Comparison of ENCODE assay signal across 16 cellular contexts in genomic region chr5:168683927-168684295, GRCh38.
DNase-seq lines count a peak whose midpoint lies in the region; TF ChIP-seq lines count a peak whose summit lies in the region.
"Had no signal": no experiment of that assay in that cellular context is flagged by ENCODE, and none has a peak within 500 bp of the region (broad histone marks: within the 10 kb centered on the region; RNA-seq: fewer than 3 reads in every experiment).

No MANE protein-coding gene starts in this region.

- no peak for TF ChIP-seq CTCF in GM13977 (IDR thresholded peaks at IDR 0.05; ENCODE audit: extremely low read depth, insufficient read depth, missing control alignments)

- intact Hi-C loops in CD4-positive, alpha-beta memory T cell (cut with micrococcal nuclease), result no loop called here
- intact Hi-C loops in activated T-helper 2 cell treated with anti-CD3 and anti-CD28 coated beads, Interferon-gamma antibody, Interleukin-2, Interleukin-4, amounts not matched to agents 10 μg/mL and 5 μg/mL and 100 μg/mL, durations not matched to agents 14 hours and 24 hours and 36 hours (cut with micrococcal nuclease), result loop anchor here (5.0 to 10.0 kb wide), 2 partner anchors 121 to 168 kb away; no protein-coding TSS in a partner anchor
- intact Hi-C loops in posterior vena cava (cut with DNase I), result loop anchor here in 1 of 2 donors (5.0 kb wide), 1 partner anchor 463 kb away; no protein-coding TSS in a partner anchor

- no peak overlapping the region for H3K27ac ChIP-seq in CD4-positive, alpha-beta memory T cell (ENCODE audit: low read depth, low read length)
- H3K27ac ChIP-seq: PC-9 had no signal

- H3K4me1 Mint-ChIP-seq in activated T-cell treated with anti-CD3 and anti-CD28 coated beads, Interleukin-2, amount 50 U/mL, for 24 hours (ENCODE audit: low read depth), result peaks cover 20% of the 10 kb centered on the region
- H3K4me1 Mint-ChIP-seq in CD4-positive, alpha-beta memory T cell, result peaks cover 3 to 10% (median 6%) of the 10 kb centered on the region in 4 donors
- H3K4me1 Mint-ChIP-seq in activated T-helper 2 cell treated with anti-CD3 and anti-CD28 coated beads, Interferon-gamma antibody, Interleukin-2, Interleukin-4, amounts not matched to agents 10 μg/mL and 5 μg/mL and 100 μg/mL, durations not matched to agents 14 hours and 24 hours and 36 hours (ENCODE audit: low read depth), result peaks cover 21% of the 10 kb centered on the region

- no peak overlapping the region for H3K4me3 ChIP-seq in CD4-positive, alpha-beta memory T cell (ENCODE audit: low read length in 2 of 2)
- H3K4me3 ChIP-seq: MG63, PC-9 had no signal

- H3K27me3 ChIP-seq in CD4-positive, alpha-beta memory T cell (ENCODE audit: insufficient read depth, low read length), result no peaks in the 10 kb centered on the region

- no peaks in the 10 kb centered on the region for H3K9me3 Mint-ChIP-seq in activated T-cell treated with anti-CD3 and anti-CD28 coated beads, Interleukin-2, amount 50 U/mL, for 24 hours
- H3K9me3 Mint-ChIP-seq in CD4-positive, alpha-beta memory T cell, result no peaks in the 10 kb centered on the region
- H3K9me3 Mint-ChIP-seq in activated T-helper 2 cell treated with anti-CD3 and anti-CD28 coated beads, Interferon-gamma antibody, Interleukin-2, Interleukin-4, amounts not matched to agents 10 μg/mL and 5 μg/mL and 100 μg/mL, durations not matched to agents 14 hours and 24 hours and 36 hours, result no peaks in the 10 kb centered on the region

- H3K4me3 Mint-ChIP-seq in activated T-cell treated with anti-CD3 and anti-CD28 coated beads, Interleukin-2, amount 50 U/mL, for 24 hours, result no peak overlapping the region
- peak overlapping the region in 6 of 8 donors; percentile 39 to 72 (median 46) for H3K4me3 Mint-ChIP-seq in CD4-positive, alpha-beta memory T cell
- H3K4me3 Mint-ChIP-seq in activated T-helper 2 cell treated with anti-CD3 and anti-CD28 coated beads, Interferon-gamma antibody, Interleukin-2, Interleukin-4, amounts not matched to agents 10 μg/mL and 5 μg/mL and 100 μg/mL, durations not matched to agents 14 hours and 24 hours and 36 hours (ENCODE audit: low read depth), result no peak overlapping the region

- CTCF ChIA-PET in CD4-positive, alpha-beta memory T cell (lab: Charles Lee; ENCODE audit: partially characterized antibody), result no interaction called here

- no peaks in the 10 kb centered on the region for H3K36me3 ChIP-seq in CD4-positive, alpha-beta memory T cell (ENCODE audit: insufficient read depth, low read length)
- H3K36me3 ChIP-seq: MG63 had no signal

- H3K36me3 Mint-ChIP-seq in activated T-cell treated with anti-CD3 and anti-CD28 coated beads, Interleukin-2, amount 50 U/mL, for 24 hours (ENCODE audit: low read depth), result no peaks in the 10 kb centered on the region
- no peaks in the 10 kb centered on the region for H3K36me3 Mint-ChIP-seq in CD4-positive, alpha-beta memory T cell
- H3K36me3 Mint-ChIP-seq in activated T-helper 2 cell treated with anti-CD3 and anti-CD28 coated beads, Interferon-gamma antibody, Interleukin-2, Interleukin-4, amounts not matched to agents 10 μg/mL and 5 μg/mL and 100 μg/mL, durations not matched to agents 14 hours and 24 hours and 36 hours (ENCODE audit: low read depth), result no peaks in the 10 kb centered on the region

- POLR2A ChIA-PET in CD4-positive, alpha-beta memory T cell (lab: Charles Lee; ENCODE audit: partially characterized antibody), result no interaction called here

- in situ Hi-C loops in GM13977 (cut with MboI; ENCODE audit: low pct_unique_long_range_greater_than_20kb, low sequenced_read_pairs, unreplicated experiment), result loop anchor here (25.0 kb wide), 1 partner anchor 628 kb away; the partner anchor contains the start of gene SLIT3

- peak overlapping the region; percentile 87 for H3K27ac Mint-ChIP-seq in activated T-cell treated with anti-CD3 and anti-CD28 coated beads, Interleukin-2, amount 50 U/mL, for 24 hours
- H3K27ac Mint-ChIP-seq in CD4-positive, alpha-beta memory T cell, result peak overlapping the region in 3 of 7 donors; percentile 5 to 85 (median 76)
- peak overlapping the region; percentile 64 for H3K27ac Mint-ChIP-seq in activated T-helper 2 cell treated with anti-CD3 and anti-CD28 coated beads, Interferon-gamma antibody, Interleukin-2, Interleukin-4, amounts not matched to agents 10 μg/mL and 5 μg/mL and 100 μg/mL, durations not matched to agents 14 hours and 24 hours and 36 hours

- peaks cover 8% of the 10 kb centered on the region for H3K4me1 ChIP-seq in CD4-positive, alpha-beta memory T cell (ENCODE audit: insufficient read depth, low read length)

- H3K27me3 Mint-ChIP-seq in activated T-cell treated with anti-CD3 and anti-CD28 coated beads, Interleukin-2, amount 50 U/mL, for 24 hours, result no peaks in the 10 kb centered on the region
- no peaks in the 10 kb centered on the region for H3K27me3 Mint-ChIP-seq in CD4-positive, alpha-beta memory T cell
- no peaks in the 10 kb centered on the region for H3K27me3 Mint-ChIP-seq in activated T-helper 2 cell treated with anti-CD3 and anti-CD28 coated beads, Interferon-gamma antibody, Interleukin-2, Interleukin-4, amounts not matched to agents 10 μg/mL and 5 μg/mL and 100 μg/mL, durations not matched to agents 14 hours and 24 hours and 36 hours (ENCODE audit: low read depth)

- no peaks in the 10 kb centered on the region for H3K9me3 ChIP-seq in CD4-positive, alpha-beta memory T cell (ENCODE audit: control insufficient read depth in 1 of 2, low read length in 2 of 2)
- H3K9me3 ChIP-seq: MG63 had no signal

- no peak for DNase-seq in activated T-cell treated with anti-CD3 and anti-CD28 coated beads, Interleukin-2, amount 50 U/mL, for 24 hours
- no peak for DNase-seq in activated T-cell treated with anti-CD3 and anti-CD28 coated beads for 4 hours
- DNase-seq in CD4-positive, alpha-beta memory T cell, result no peak
- DNase-seq in activated T-helper 2 cell treated with anti-CD3 and anti-CD28 coated beads, Interferon-gamma antibody, Interleukin-2, Interleukin-4, amounts not matched to agents 10 μg/mL and 5 μg/mL and 100 μg/mL, durations not matched to agents 14 hours and 24 hours and 36 hours (ENCODE audit: low spot score), result no peak
- peak; percentile 75 for DNase-seq in posterior vena cava (ENCODE audit: low spot score)
- no peak for DNase-seq in kidney tubule cell (ENCODE audit: low spot score)
- DNase-seq in GM13977 (ENCODE audit: low spot score), result no peak
- no peak for DNase-seq in DMS79 treated with DMSO at 0.1 percent for 48 hours (lab: John Stamatoyannopoulos, UW)
- DNase-seq: AML-193, H7, MG63, NCI-H1105, NCI-H187, NCI-H446, NCI-H774, PC-9 had no signal

Comparison
In these comparisons a context has a peak if more than half of its experiments do, and no peak if none do; other contexts are left out.
1. H3K4me3 Mint-ChIP-seq: peak in CD4-positive, alpha-beta memory T cell (6 of 8); none in activated T-cell treated with anti-CD3 and anti-CD28 coated beads, Interleukin-2, amount 50 U/mL, for 24 hours (single experiment) and activated T-helper 2 cell treated with anti-CD3 and anti-CD28 coated beads, Interferon-gamma antibody, Interleukin-2, Interleukin-4, amounts not matched to agents 10 μg/mL and 5 μg/mL and 100 μg/mL, durations not matched to agents 14 hours and 24 hours and 36 hours (single experiment).